ENCODE assay signal across 34 cellular contexts in the genomic region with DNA sequence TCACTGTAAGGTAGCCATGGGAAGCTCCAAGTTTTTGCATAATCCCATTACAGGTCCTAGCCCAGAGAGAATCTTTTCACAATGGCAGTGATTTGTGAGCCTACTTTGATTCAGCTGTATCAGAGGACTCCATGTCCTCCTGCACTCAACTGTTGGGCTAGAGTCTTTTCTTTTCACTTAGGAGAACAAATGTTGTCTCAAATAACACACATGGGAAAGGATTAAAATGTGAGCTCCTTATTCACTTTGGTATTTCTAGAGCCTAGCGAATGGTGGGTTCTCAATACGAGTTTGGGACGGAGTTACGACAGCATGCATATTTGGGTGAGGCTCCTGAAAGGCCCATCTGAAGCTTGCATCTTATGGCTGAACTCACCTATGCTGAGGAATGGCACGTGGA.
"Had no signal": no experiment of that assay in that cellular context is flagged by ENCODE, and none has a peak within 500 bp of the region (broad histone marks: within the 10 kb centered on the region; RNA-seq: fewer than 3 reads in every experiment).

No MANE protein-coding gene starts in this region.

- H3K27ac ChIP-seq: KMS-11 had no signal

- H3K4me3 ChIP-seq: MG63 had no signal

- H3K36me3 ChIP-seq: MG63 had no signal

- DNase-seq: Karpas-422, Kasumi-1, KG1, MG63, MM.1S, MV-4-11, NCI-H1048, NCI-H1092, NCI-H1092 treated with DMSO at 0.1 percent for 48 hours, NCI-H1105, NCI-H1105 treated with DMSO at 0.1 percent for 48 hours, NCI-H1417 treated with DMSO at 0.1 percent for 48 hours, NCI-H1436, NCI-H1436 treated with DMSO at 0.1 percent for 48 hours, NCI-H146, NCI-H1694, NCI-H1694 treated with DMSO at 0.1 percent for 48 hours, NCI-H187, NCI-H187 treated with DMSO at 0.1 percent for 48 hours, NCI-H1930, NCI-H2029, NCI-H2029 treated with DMSO at 0.1 percent for 48 hours, NCI-H2081, NCI-H2081 treated with DMSO at 0.1 percent for 48 hours, NCI-H2107, NCI-H2171, NCI-H2171 treated with DMSO at 0.1 percent for 48 hours, NCI-H2227 treated with DMSO at 0.1 percent for 48 hours, NCI-H226, NCI-H345, NCI-H446, NCI-H446 treated with DMSO at 0.1 percent for 48 hours, NCI-H510A had no signal

- H3K9ac ChIP-seq: KMS-11 had no signal

- H3K27me3 ChIP-seq: MG63 had no signal

- H3K9me3 ChIP-seq: MG63 had no signal

- H3K4me2 ChIP-seq: KMS-11 had no signal
